ENCODE assay signal across 1 cellular context in genomic region chr14:75283884-75284563, GRCh38.
A peak's percentile ranks its signal among the peaks of the same experiment; 100 is the strongest.
TF ChIP-seq lines count a peak whose summit lies in the region.

No MANE protein-coding gene starts in this region.

TF ChIP-seq in K562, 482 proteins besides CTCF, POLR2A, EP300 and RAD21 (continued from another document and continues in another):
- TF ChIP-seq GMEB1 (CRISPR knock-in tag; IDR thresholded peaks at IDR 0.05) (no peak), MCM5 (IDR thresholded peaks at IDR 0.05; ENCODE audit: low read depth) (no peak), BRD9 (IDR thresholded peaks at IDR 0.05; ENCODE audit: low read depth, partially characterized antibody) (peak; percentile 63), CBX3 (IDR thresholded peaks at IDR 0.05; ENCODE audit: borderline replicate concordance in 1 of 2, low read length in 2 of 2) (peak in 1 of 2 experiments; percentile 69; a peak in 1 of 3 replicates), ARID1B (IDR thresholded peaks at IDR 0.05) (peak; percentile 70), TCF7 (IDR thresholded peaks at IDR 0.05; ENCODE audit: borderline replicate concordance) (no peak), MAZ (CRISPR knock-in tag; conservative IDR thresholded peaks at IDR 0.05 in 1 of 2, IDR thresholded peaks at IDR 0.05 in 1 of 2) (no peak; a peak in 1 of 4 replicates), POLR3A (IDR thresholded peaks at IDR 0.05; ENCODE audit: borderline replicate concordance, extremely low read depth, insufficient read depth, insufficient read length) (no peak), SMC3 (conservative IDR thresholded peaks at IDR 0.05; ENCODE audit: insufficient read depth, low read depth, low read length) (no peak), CBX1 (IDR thresholded peaks at IDR 0.05; ENCODE audit: low read depth) (no peak), CBX2 (IDR thresholded peaks at IDR 0.05; ENCODE audit: insufficient read depth, low read length, poor library complexity, severe bottlenecking) (no peak), ZNF165 (CRISPR knock-in tag; IDR thresholded peaks at IDR 0.05; ENCODE audit: borderline replicate concordance) (no peak), RUNX1 (IDR thresholded peaks at IDR 0.05; ENCODE audit: low read depth) (no peak), ZBED1 (IDR thresholded peaks at IDR 0.05) (no peak), ZNF518B (CRISPR knock-in tag; IDR thresholded peaks at IDR 0.05) (no peak), MBD1 (CRISPR knock-in tag; IDR thresholded peaks at IDR 0.05) (no peak), PBX2 (CRISPR knock-in tag; IDR thresholded peaks at IDR 0.05; ENCODE audit: low read depth) (no peak), PBX2 (tag; conservative IDR thresholded peaks at IDR 0.05; ENCODE audit: low read depth) (no peak), ZNF780A (CRISPR knock-in tag; IDR thresholded peaks at IDR 0.05) (no peak), NR3C1 (CRISPR knock-in tag; IDR thresholded peaks at IDR 0.05) (no peak), NBN (IDR thresholded peaks at IDR 0.05; ENCODE audit: low read depth) (0 out of 2 replicates have a peak, but pooled peaks have one; percentile 28), HMBOX1 (IDR thresholded peaks at IDR 0.05) (no peak), KLF6 (CRISPR knock-in tag; IDR thresholded peaks at IDR 0.05; ENCODE audit: borderline replicate concordance) (no peak), LARP7 (IDR thresholded peaks at IDR 0.05) (no peak), E2F4 (CRISPR knock-in tag; IDR thresholded peaks at IDR 0.05; ENCODE audit: low read depth) (no peak), ARHGAP35 (IDR thresholded peaks at IDR 0.05; ENCODE audit: partially characterized antibody) (no peak), PTTG1 (tag; IDR thresholded peaks at IDR 0.05; ENCODE audit: low read depth) (no peak), TAF1 (IDR thresholded peaks at IDR 0.05; ENCODE audit: control insufficient read depth, extremely low read depth, insufficient read depth, low read length, severe bottlenecking) (no peak), PRPF4 (IDR thresholded peaks at IDR 0.05; ENCODE audit: insufficient read depth, low read depth, low read length, poor library complexity, severe bottlenecking) (no peak), ZNF785 (CRISPR knock-in tag; IDR thresholded peaks at IDR 0.05) (no peak), CCAR2 (IDR thresholded peaks at IDR 0.05; ENCODE audit: low read depth, low read length) (no peak), KLF10 (CRISPR knock-in tag; IDR thresholded peaks at IDR 0.05) (no peak), ESRRB (CRISPR knock-in tag; IDR thresholded peaks at IDR 0.05; ENCODE audit: borderline replicate concordance) (no peak), ARID4B (CRISPR knock-in tag; IDR thresholded peaks at IDR 0.05) (no peak), ASH1L (IDR thresholded peaks at IDR 0.05; ENCODE audit: borderline replicate concordance, low read depth, partially characterized antibody) (no peak), EZH2 (IDR thresholded peaks at IDR 0.05; ENCODE audit: borderline replicate concordance, low read depth, low read length) (no peak), GTF2B (IDR thresholded peaks at IDR 0.05; ENCODE audit: extremely low read depth, insufficient read length) (no peak), ZBTB11 (CRISPR knock-in tag; IDR thresholded peaks at IDR 0.05) (peak in 1 of 3 experiments; percentile 47; a peak in 1 of 6 replicates), ZNF408 (CRISPR knock-in tag; IDR thresholded peaks at IDR 0.05; ENCODE audit: low read depth) (no peak), KLF13 (tag; IDR thresholded peaks at IDR 0.05; ENCODE audit: borderline replicate concordance, low read depth) (no peak), SRSF9 (IDR thresholded peaks at IDR 0.05; ENCODE audit: borderline replicate concordance, low read depth, low read length) (no peak), STAT5B (CRISPR knock-in tag; IDR thresholded peaks at IDR 0.05) (no peak), PRMT5 (CRISPR knock-in tag; IDR thresholded peaks at IDR 0.05) (no peak)
